In genomic region chr19:1057185-1057857, GRCh38 we compare ENCODE assay signal across 9 cellular contexts. TPM values are rescaled to one million over a fixed set of nuclear protein-coding genes. Genes with fewer than 3 reads are reported as not detected.
A peak's percentile ranks its signal among the peaks of the same experiment; 100 is the strongest.
DNase-seq lines count a peak whose midpoint lies in the region; ATAC-seq and TF ChIP-seq lines count a peak whose summit lies in the region.
"Had no signal": no experiment of that assay in that cellular context is flagged by ENCODE, and none has a peak within 500 bp of the region (broad histone marks: within the 10 kb centered on the region; RNA-seq: fewer than 3 reads in every experiment).

No MANE protein-coding gene starts in this region.

- H3K27me3 ChIP-seq in stomach = no peaks in the 10 kb centered on the region

- DNase-seq in ELR (ENCODE audit: low read depth) (peak; percentile 80), M059J (ENCODE audit: low read depth) (peak; percentile 73), lung microvascular endothelial cell (ENCODE audit: low read depth in 2 of 2) (peak; percentile 51 to 55), iPS-NIHi11 (ENCODE audit: low spot score) (no peak), NCI-H2107 treated with DMSO at 0.1 percent for 48 hours (lab: John Stamatoyannopoulos, UW; ENCODE audit: unreplicated experiment) (no peak), stomach (no peak)

- peak overlapping the region; percentile 46 for H3K4me3 Mint-ChIP-seq in activated T-helper 17 cell treated with anti-CD3 and anti-CD28 coated beads, Interleukin-2, amount 50 U/mL, for 72 hours

- peaks cover 14% of the 10 kb centered on the region for H3K36me3 Mint-ChIP-seq in activated T-helper 17 cell treated with anti-CD3 and anti-CD28 coated beads, Interleukin-2, amount 50 U/mL, for 72 hours (ENCODE audit: low read depth)

- no peaks in the 10 kb centered on the region for H3K27me3 Mint-ChIP-seq in activated T-helper 17 cell treated with anti-CD3 and anti-CD28 coated beads, Interleukin-2, amount 50 U/mL, for 72 hours

- H3K4me1 Mint-ChIP-seq in activated T-helper 17 cell treated with anti-CD3 and anti-CD28 coated beads, Interleukin-2, amount 50 U/mL, for 72 hours = peaks cover 15% of the 10 kb centered on the region

- H3K9me3 Mint-ChIP-seq in activated T-helper 17 cell treated with anti-CD3 and anti-CD28 coated beads, Interleukin-2, amount 50 U/mL, for 72 hours = no peaks in the 10 kb centered on the region

- H3K4me3 ChIP-seq in stomach = no peak overlapping the region

- no peak overlapping the region for H3K27ac ChIP-seq in stomach

- TF ChIP-seq POLR2A in stomach (IDR thresholded peaks at IDR 0.05) = no peak

- ATAC-seq in activated T-helper 17 cell treated with anti-CD3 and anti-CD28 coated beads, Interleukin-2, amount 50 U/mL, for 72 hours (replicated peaks) = peak; percentile 87
- ATAC-seq in HG03175 (IDR thresholded peaks at IDR 0.05; ENCODE audit: unreplicated experiment) = no peak

- TF ChIP-seq CTCF in stomach (IDR thresholded peaks at IDR 0.05) = peak in 1 of 7 experiments; percentile 21

- H3K9me3 ChIP-seq in stomach = peaks cover 4 to 37% (median 29%) of the 10 kb centered on the region in 4 donors

- 19 to 55% (median 48%) methylated on average over 3 of the region's 3 CpGs for WGBS in stomach, 5 donors

- H3K4me1 ChIP-seq in stomach = no peaks in the 10 kb centered on the region

- no peak for TF ChIP-seq EP300 in stomach (IDR thresholded peaks at IDR 0.05)

- intact Hi-C loops in stomach (cut with DNase I; ENCODE audit: low total_unique reads) = no loop called here

- peak overlapping the region; percentile 85 for H3K27ac Mint-ChIP-seq in activated T-helper 17 cell treated with anti-CD3 and anti-CD28 coated beads, Interleukin-2, amount 50 U/mL, for 72 hours

- peaks cover 0 to 34% (median 12%) of the 10 kb centered on the region in 4 donors for H3K36me3 ChIP-seq in stomach

RNA-seq across cellular contexts. Expression of gene ARHGAP45, which starts 9.6 kb away (rescaled TPM):
- total RNA-seq in M059J (2014; rRNA removed; shearing (Covaris generic)) = 12.7 and 40.8 TPM in 2 replicates
- total RNA-seq in activated T-helper 17 cell treated with anti-CD3 and anti-CD28 coated beads, Interleukin-2, amount 50 U/mL, for 72 hours = 100 to 1,000 TPM; 211 to 310 TPM
- 17.7 and 19.6 TPM in 2 replicates for total RNA-seq in lung microvascular endothelial cell
- total RNA-seq in stomach = 100 to 1,000 TPM in 1 of 5 donors, 10 to 100 TPM in 4; 14.3 to 211 (median 22.3) TPM
- 10 to 100 TPM; 12.2 to 15.4 (median 14.0) TPM for polyA plus RNA-seq in stomach

RNA-seq across cellular contexts. Expression of gene ABCA7, which starts 17.4 kb away (rescaled TPM):
- 9.3 and 13.5 TPM in 2 replicates for total RNA-seq in M059J (2014; rRNA removed; shearing (Covaris generic))
- 10 to 100 TPM; 21.8 to 31.2 TPM for total RNA-seq in activated T-helper 17 cell treated with anti-CD3 and anti-CD28 coated beads, Interleukin-2, amount 50 U/mL, for 72 hours
- total RNA-seq in lung microvascular endothelial cell = 3.1 and 3.4 TPM in 2 replicates
- 100 to 1,000 TPM in 1 of 5 donors, 10 to 100 TPM in 3, 1 to 10 TPM in 1; 5.1 to 144 (median 38.8) TPM for total RNA-seq in stomach
- polyA plus RNA-seq in stomach = 10 to 100 TPM; 14.2 to 31.6 (median 22.0) TPM

RNA-seq across cellular contexts. Expression of gene CNN2, which starts 30.9 kb away (rescaled TPM):
- total RNA-seq in M059J (2014; rRNA removed; shearing (Covaris generic)) = 259 and 333 TPM in 2 replicates
- total RNA-seq in activated T-helper 17 cell treated with anti-CD3 and anti-CD28 coated beads, Interleukin-2, amount 50 U/mL, for 72 hours = 100 to 1,000 TPM; 152 to 246 TPM
- total RNA-seq in lung microvascular endothelial cell = 59.1 and 83.9 TPM in 2 replicates
- total RNA-seq in stomach = 10 to 100 TPM in 4 of 5 donors, 1 to 10 TPM in 1; 7.0 to 98.5 (median 56.4) TPM
- polyA plus RNA-seq in stomach = 10 to 100 TPM; 85.1 to 93.9 (median 91.8) TPM

RNA-seq across cellular contexts. Expression of gene RNU6-2, which starts 36.0 kb away (rescaled TPM):
- not detected in 2 replicates for total RNA-seq in M059J (2014; rRNA removed; shearing (Covaris generic))
- not detected for total RNA-seq in activated T-helper 17 cell treated with anti-CD3 and anti-CD28 coated beads, Interleukin-2, amount 50 U/mL, for 72 hours
- total RNA-seq in lung microvascular endothelial cell (not detected in 2 replicates), stomach (not detected)
- polyA plus RNA-seq in stomach = not detected
- polyA plus RNA-seq: esophagus had no signal

RNA-seq across cellular contexts. Expression of gene TMEM259, which starts 36.4 kb away (rescaled TPM):
- total RNA-seq in M059J (2014; rRNA removed; shearing (Covaris generic)) = 99.9 and 126 TPM in 2 replicates
- total RNA-seq in activated T-helper 17 cell treated with anti-CD3 and anti-CD28 coated beads, Interleukin-2, amount 50 U/mL, for 72 hours = 100 to 1,000 TPM; 101 to 120 TPM
- 29.4 and 43.8 TPM in 2 replicates for total RNA-seq in lung microvascular endothelial cell
- 100 to 1,000 TPM in 4 of 5 donors, 10 to 100 TPM in 1; 59.7 to 536 (median 338) TPM for total RNA-seq in stomach
- polyA plus RNA-seq in stomach = 100 to 1,000 TPM in 1 of 3 donors, 10 to 100 TPM in 2; 60.5 to 199 (median 89.2) TPM

Comparison
In these comparisons a context has a peak if more than half of its experiments do, and no peak if none do; other contexts are left out.
1. DNase-seq: peak in ELR (single experiment), M059J (single experiment) and lung microvascular endothelial cell (2 of 2); none in iPS-NIHi11 (single experiment), NCI-H2107 treated with DMSO at 0.1 percent for 48 hours (single experiment) and stomach (single experiment).